In the genomic region with DNA sequence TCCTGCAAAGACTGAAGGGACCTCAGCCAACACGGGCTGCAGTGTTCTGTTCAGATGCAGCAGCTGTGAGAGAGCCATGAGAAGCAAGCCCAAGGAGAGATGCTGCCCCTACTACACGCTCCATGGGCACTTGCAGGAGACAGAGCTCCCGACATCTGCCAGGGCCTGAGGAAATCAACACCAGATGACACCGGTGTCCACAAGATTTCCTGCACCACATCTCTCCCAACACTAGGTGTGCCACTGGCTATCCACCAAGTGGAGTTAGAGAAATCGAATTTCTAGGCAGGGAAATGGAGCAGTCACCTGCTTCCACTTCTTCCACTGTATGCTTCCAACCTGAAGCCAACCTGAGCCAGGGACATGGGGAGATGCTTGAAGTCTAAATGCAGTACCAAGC, we compare ENCODE assay signal across 1 cellular context.
TF ChIP-seq lines count a peak whose summit lies in the region.

No MANE protein-coding gene starts in this region.

TF ChIP-seq in GM23338, 12 proteins besides CTCF, POLR2A, EP300 and RAD21 (continued from another document):
- TF ChIP-seq POLR2AphosphoS5 (IDR thresholded peaks at IDR 0.05; ENCODE audit: low read depth): no peak
